ENCODE assay signal across 8 cellular contexts in the genomic region with DNA sequence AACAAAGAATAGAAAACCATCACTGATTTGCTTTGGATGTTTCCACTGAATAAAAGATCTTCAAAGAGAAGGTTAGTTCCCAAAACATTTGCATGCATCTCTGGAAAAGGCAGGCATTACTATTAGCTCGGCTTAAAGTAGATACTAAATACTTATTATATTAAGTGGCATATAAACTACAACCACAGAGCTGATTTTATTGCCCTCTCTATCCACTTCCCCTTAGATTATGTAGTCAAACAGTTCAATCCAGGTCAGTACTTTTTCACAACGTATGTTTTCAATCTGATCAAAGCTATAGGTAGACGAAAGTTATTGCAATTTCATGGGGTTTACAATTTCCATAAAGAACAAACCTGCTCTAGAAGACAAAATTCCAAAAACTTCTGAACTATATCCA. TPM values are rescaled to one million over a fixed set of nuclear protein-coding genes. Genes with fewer than 3 reads are reported as not detected.
DNase-seq lines count a peak whose midpoint lies in the region; ATAC-seq and TF ChIP-seq lines count a peak whose summit lies in the region.

No MANE protein-coding gene starts in this region.

- no peaks in the 10 kb centered on the region for H3K27me3 Mint-ChIP-seq in stimulated activated naive CD8-positive, alpha-beta T cell treated with anti-CD3 and anti-CD28 coated beads, Interleukin-15, Interleukin-2, amounts not matched to agents 100 ng/mL and 50 ng/mL, for 24 hours
- H3K27me3 Mint-ChIP-seq in activated naive CD8-positive, alpha-beta T cell treated with anti-CD3 and anti-CD28 coated beads, Interleukin-2, amount 50 U/mL, for 24 hours, result no peaks in the 10 kb centered on the region

- no peaks in the 10 kb centered on the region for H3K9me3 ChIP-seq in right lobe of liver
- no peaks in the 10 kb centered on the region for H3K9me3 ChIP-seq in aorta (ENCODE audit: control insufficient read depth, low read length)

- intact Hi-C loops in right lobe of liver (cut with DNase I), result no loop called here
- intact Hi-C loops in aorta (cut with DNase I), result loop anchor here in 1 of 2 donors (10.0 kb wide), 1 partner anchor 355 kb away; no protein-coding TSS in a partner anchor
- intact Hi-C loops in posterior cingulate gyrus (cut with DNase I), result no loop called here

- H3K9me3 Mint-ChIP-seq in stimulated activated naive CD8-positive, alpha-beta T cell treated with anti-CD3 and anti-CD28 coated beads, Interleukin-15, Interleukin-2, amounts not matched to agents 100 ng/mL and 50 ng/mL, for 24 hours, result no peaks in the 10 kb centered on the region
- no peaks in the 10 kb centered on the region for H3K9me3 Mint-ChIP-seq in activated naive CD8-positive, alpha-beta T cell treated with anti-CD3 and anti-CD28 coated beads, Interleukin-2, amount 50 U/mL, for 24 hours

- H3K27ac Mint-ChIP-seq in stimulated activated naive CD8-positive, alpha-beta T cell treated with anti-CD3 and anti-CD28 coated beads, Interleukin-15, Interleukin-2, amounts not matched to agents 100 ng/mL and 50 ng/mL, for 24 hours, result peak overlapping the region; percentile 87
- H3K27ac Mint-ChIP-seq in activated naive CD8-positive, alpha-beta T cell treated with anti-CD3 and anti-CD28 coated beads, Interleukin-2, amount 50 U/mL, for 24 hours, result peak overlapping the region; percentile 87

- TF ChIP-seq CTCF in right lobe of liver (IDR thresholded peaks at IDR 0.05), result no peak

- H3K27ac ChIP-seq in right lobe of liver (peak overlapping the region in 2 of 3 donors; percentile 88 to 92), aorta (ENCODE audit: low read depth in 1 of 2, low read length in 2 of 2) (peak overlapping the region in 1 of 2 donors; percentile 18)

- TF ChIP-seq POLR2A in right lobe of liver (IDR thresholded peaks at IDR 0.05), result no peak

- no peak for ATAC-seq in stimulated activated naive CD8-positive, alpha-beta T cell treated with anti-CD3 and anti-CD28 coated beads, Interleukin-15, Interleukin-2, amounts not matched to agents 100 U/mL and 50 U/mL, for 24 hours
- no peak for ATAC-seq in activated naive CD8-positive, alpha-beta T cell treated with anti-CD3 and anti-CD28 coated beads, Interleukin-2, amount 50 U/mL, for 24 hours
- ATAC-seq in right lobe of liver (no peak), aorta (ENCODE audit: low FRiP score) (no peak), GM18868 (IDR thresholded peaks at IDR 0.05; ENCODE audit: unreplicated experiment) (no peak), GM18867 (IDR thresholded peaks at IDR 0.05; ENCODE audit: unreplicated experiment) (no peak)

- peaks cover 0 to 18% (median 4%) of the 10 kb centered on the region in 4 donors for H3K4me1 ChIP-seq in right lobe of liver
- peaks cover 0 to 7% of the 10 kb centered on the region in 2 donors for H3K4me1 ChIP-seq in aorta (ENCODE audit: control insufficient read depth in 1 of 2, insufficient read depth in 2 of 2, low read length in 2 of 2)

- H3K4me3 ChIP-seq in right lobe of liver (peak overlapping the region; percentile 68 to 79 (median 71)), aorta (ENCODE audit: low read length in 2 of 2) (peak overlapping the region; percentile 23 to 70)

- 23% methylated on average over 3 of the region's 3 CpGs for WGBS in right lobe of liver (ENCODE audit: insufficient coverage, low coverage, low lambda C conversion rate, missing lambda C conversion rate)
- WGBS in aorta, 2 donors, result 15 to 18% methylated on average over 3 of the region's 3 CpGs

- H3K36me3 ChIP-seq in right lobe of liver (peaks cover 0 to 22% (median 4%) of the 10 kb centered on the region in 4 donors), aorta (ENCODE audit: control insufficient read depth in 1 of 2, insufficient read depth in 2 of 2, low read length in 1 of 2) (no peaks in the 10 kb centered on the region)

- peaks cover 63% of the 10 kb centered on the region for H3K4me1 Mint-ChIP-seq in stimulated activated naive CD8-positive, alpha-beta T cell treated with anti-CD3 and anti-CD28 coated beads, Interleukin-15, Interleukin-2, amounts not matched to agents 100 ng/mL and 50 ng/mL, for 24 hours (ENCODE audit: low read depth)
- peaks cover 62% of the 10 kb centered on the region for H3K4me1 Mint-ChIP-seq in activated naive CD8-positive, alpha-beta T cell treated with anti-CD3 and anti-CD28 coated beads, Interleukin-2, amount 50 U/mL, for 24 hours

- H3K4me3 Mint-ChIP-seq in stimulated activated naive CD8-positive, alpha-beta T cell treated with anti-CD3 and anti-CD28 coated beads, Interleukin-15, Interleukin-2, amounts not matched to agents 100 ng/mL and 50 ng/mL, for 24 hours, result peak overlapping the region; percentile 82
- peak overlapping the region; percentile 81 for H3K4me3 Mint-ChIP-seq in activated naive CD8-positive, alpha-beta T cell treated with anti-CD3 and anti-CD28 coated beads, Interleukin-2, amount 50 U/mL, for 24 hours

- peaks cover 25% of the 10 kb centered on the region for H3K36me3 Mint-ChIP-seq in stimulated activated naive CD8-positive, alpha-beta T cell treated with anti-CD3 and anti-CD28 coated beads, Interleukin-15, Interleukin-2, amounts not matched to agents 100 ng/mL and 50 ng/mL, for 24 hours (ENCODE audit: low read depth)
- H3K36me3 Mint-ChIP-seq in activated naive CD8-positive, alpha-beta T cell treated with anti-CD3 and anti-CD28 coated beads, Interleukin-2, amount 50 U/mL, for 24 hours (ENCODE audit: low read depth), result peaks cover 20% of the 10 kb centered on the region

- H3K27me3 ChIP-seq in right lobe of liver (no peaks in the 10 kb centered on the region), aorta (ENCODE audit: control insufficient read depth in 1 of 2, insufficient read depth in 2 of 2, low read length in 1 of 2) (no peaks in the 10 kb centered on the region)

- DNase-seq in stimulated activated naive CD8-positive, alpha-beta T cell treated with anti-CD3 and anti-CD28 coated beads, Interleukin-15, Interleukin-2, amounts not matched to agents 100 U/mL and 50 U/mL, for 24 hours, result no peak
- no peak for DNase-seq in activated naive CD8-positive, alpha-beta T cell treated with anti-CD3 and anti-CD28 coated beads, Interleukin-2, amount 50 U/mL, for 24 hours
- DNase-seq in right lobe of liver (no peak), aorta (no peak), posterior cingulate gyrus (no peak)

RNA-seq across cellular contexts. Expression of a gene that starts 1.3 kb away (rescaled TPM):
- 10 to 100 TPM in 2 of 6 experiments, 1 to 10 TPM in 4; 7.8 to 10.9 (median 8.9) TPM for total RNA-seq in right lobe of liver
- 10 to 100 TPM; 21.9 to 22.8 TPM for total RNA-seq in aorta
- 10 to 100 TPM; 16.3 to 23.5 TPM for polyA plus RNA-seq in aorta

RNA-seq across cellular contexts. Expression of a gene that starts 54.8 kb away (rescaled TPM):
- total RNA-seq in right lobe of liver (1 to 10 TPM; 1.6 to 8.7 (median 4.9) TPM), aorta (10 to 100 TPM; 29.1 to 65.0 TPM)
- polyA plus RNA-seq in aorta, result 1 to 10 TPM; 1.5 to 2.4 TPM
